19 cellular contexts compared by ENCODE assay signal in the genomic region with DNA sequence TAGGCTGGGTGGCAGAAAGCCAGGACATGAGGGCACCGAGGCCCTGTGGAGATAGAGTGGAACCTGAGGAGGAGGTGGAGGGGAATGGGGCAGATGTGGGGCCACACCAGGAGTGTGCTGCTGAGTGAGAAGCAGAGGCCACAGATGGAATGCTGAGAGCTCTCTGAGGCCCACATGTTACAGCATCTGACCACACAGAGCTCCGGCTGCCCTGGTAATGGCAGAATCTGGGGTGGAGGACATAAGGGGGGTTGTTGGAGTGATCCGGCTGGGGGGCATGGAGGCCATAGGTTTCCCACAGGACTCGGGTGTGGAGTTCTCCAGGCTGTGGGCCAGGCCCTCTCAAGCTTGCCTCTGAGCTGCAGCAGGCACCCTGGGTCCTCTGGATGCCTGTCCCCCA. TPM values are rescaled to one million over a fixed set of nuclear protein-coding genes. Genes with fewer than 3 reads are reported as not detected.
A peak's percentile ranks its signal among the peaks of the same experiment; 100 is the strongest.
DNase-seq lines count a peak whose midpoint lies in the region; ATAC-seq and TF ChIP-seq lines count a peak whose summit lies in the region.
"Had no signal": no experiment of that assay in that cellular context is flagged by ENCODE, and none has a peak within 500 bp of the region (broad histone marks: within the 10 kb centered on the region; RNA-seq: fewer than 3 reads in every experiment).

No MANE protein-coding gene starts in this region.

- H3K27me3 ChIP-seq in CD4-positive, alpha-beta T cell (ENCODE audit: control insufficient read depth, insufficient read depth, low read length) = no peaks in the 10 kb centered on the region

- ATAC-seq in CD4-positive, alpha-beta T cell (ENCODE audit: poor library complexity) = no peak
- ATAC-seq in activated naive CD8-positive, alpha-beta T cell treated with anti-CD3 and anti-CD28 coated beads, Interleukin-2, amount 50 U/mL, for 24 hours = no peak
- no peak for ATAC-seq in natural killer cell treated with Interleukin-12 subunit alpha and Interleukin-12 subunit beta and Interleukin-15 and Interleukin-18, amount 100 ng/mL, for 72 hours
- ATAC-seq: CD8-positive, alpha-beta T cell; GM23338 had no signal

- no peak overlapping the region for H3K27ac ChIP-seq in CD4-positive, alpha-beta T cell (ENCODE audit: low read depth, low read length)
- H3K27ac ChIP-seq: HL-60 had no signal

- H3K4me3 Mint-ChIP-seq in activated T-cell treated with anti-CD3 and anti-CD28 coated beads, Interleukin-2, amount 50 U/mL, for 24 hours = no peak overlapping the region
- H3K4me3 Mint-ChIP-seq in CD4-positive, alpha-beta T cell = peak overlapping the region; percentile 38
- H3K4me3 Mint-ChIP-seq in activated naive CD8-positive, alpha-beta T cell treated with anti-CD3 and anti-CD28 coated beads, Interleukin-2, amount 50 U/mL, for 24 hours = no peak overlapping the region
- no peak overlapping the region for H3K4me3 Mint-ChIP-seq in osteocyte (ENCODE audit: unreplicated experiment)
- H3K4me3 Mint-ChIP-seq in natural killer cell treated with Interleukin-12 subunit alpha and Interleukin-12 subunit beta and Interleukin-15 and Interleukin-18, amount 100 ng/mL, for 72 hours = no peak overlapping the region
- H3K4me3 Mint-ChIP-seq: CD8-positive, alpha-beta T cell; GM23338 had no signal

- no peaks in the 10 kb centered on the region for H3K9me3 ChIP-seq in CD4-positive, alpha-beta T cell (ENCODE audit: control insufficient read depth, low read length)

- TF ChIP-seq CTCF in CD4-positive, alpha-beta T cell (IDR thresholded peaks at IDR 0.05) = no peak
- TF ChIP-seq CTCF in osteocyte (IDR thresholded peaks at IDR 0.05) = no peak

- intact Hi-C loops in CD4-positive, alpha-beta T cell (cut with DNase I, micrococcal nuclease) = loop anchor here in 1 of 2 experiments (10.0 kb wide), 2 partner anchors 189 to 539 kb away; partner anchors contain the start of gene GPR148

- peaks cover 62% of the 10 kb centered on the region for H3K36me3 Mint-ChIP-seq in activated T-cell treated with anti-CD3 and anti-CD28 coated beads, Interleukin-2, amount 50 U/mL, for 24 hours (ENCODE audit: low read depth)
- peaks cover 11% of the 10 kb centered on the region for H3K36me3 Mint-ChIP-seq in CD4-positive, alpha-beta T cell (ENCODE audit: low read depth)
- H3K36me3 Mint-ChIP-seq in activated naive CD8-positive, alpha-beta T cell treated with anti-CD3 and anti-CD28 coated beads, Interleukin-2, amount 50 U/mL, for 24 hours (ENCODE audit: low read depth) = peaks cover 5% of the 10 kb centered on the region
- H3K36me3 Mint-ChIP-seq in osteocyte (ENCODE audit: unreplicated experiment) = peaks cover 4% of the 10 kb centered on the region
- no peaks in the 10 kb centered on the region for H3K36me3 Mint-ChIP-seq in natural killer cell treated with Interleukin-12 subunit alpha and Interleukin-12 subunit beta and Interleukin-15 and Interleukin-18, amount 100 ng/mL, for 72 hours

- POLR2A ChIA-PET in CD4-positive, alpha-beta T cell (lab: Charles Lee) = no interaction called here

- no peaks in the 10 kb centered on the region for H3K9me3 Mint-ChIP-seq in activated T-cell treated with anti-CD3 and anti-CD28 coated beads, Interleukin-2, amount 50 U/mL, for 24 hours
- no peaks in the 10 kb centered on the region for H3K9me3 Mint-ChIP-seq in CD4-positive, alpha-beta T cell
- no peaks in the 10 kb centered on the region for H3K9me3 Mint-ChIP-seq in activated naive CD8-positive, alpha-beta T cell treated with anti-CD3 and anti-CD28 coated beads, Interleukin-2, amount 50 U/mL, for 24 hours
- no peaks in the 10 kb centered on the region for H3K9me3 Mint-ChIP-seq in osteocyte (ENCODE audit: unreplicated experiment)
- no peaks in the 10 kb centered on the region for H3K9me3 Mint-ChIP-seq in natural killer cell treated with Interleukin-12 subunit alpha and Interleukin-12 subunit beta and Interleukin-15 and Interleukin-18, amount 100 ng/mL, for 72 hours
- H3K9me3 Mint-ChIP-seq: CD8-positive, alpha-beta T cell; GM23338 had no signal

- no peak for DNase-seq in activated T-cell treated with anti-CD3 and anti-CD28 coated beads, Interleukin-2, amount 50 U/mL, for 24 hours
- DNase-seq in activated T-cell treated with anti-CD3 and anti-CD28 coated beads for 4 hours (no peak), osteocyte (ENCODE audit: extremely low spot score, unreplicated experiment) (no peak), RPMI8226 (no peak)
- no peak for DNase-seq in CD4-positive, alpha-beta T cell
- DNase-seq in activated naive CD8-positive, alpha-beta T cell treated with anti-CD3 and anti-CD28 coated beads, Interleukin-2, amount 50 U/mL, for 24 hours = no peak
- no peak for DNase-seq in natural killer cell treated with Interleukin-12 subunit alpha and Interleukin-12 subunit beta and Interleukin-15 and Interleukin-18, amount 100 ng/mL, for 72 hours (ENCODE audit: low spot score)
- no peak for DNase-seq in central memory CD4-positive, alpha-beta T cell
- DNase-seq: AML-193; CD8-positive, alpha-beta T cell; GF-D8; KBM-7; NCI-H1048; NCI-H146; NCI-H2227 treated with DMSO at 0.1 percent for 48 hours; NCI-H526 treated with DMSO at 0.1 percent for 48 hours had no signal

- no peaks in the 10 kb centered on the region for H3K27me3 Mint-ChIP-seq in activated T-cell treated with anti-CD3 and anti-CD28 coated beads, Interleukin-2, amount 50 U/mL, for 24 hours
- H3K27me3 Mint-ChIP-seq in CD4-positive, alpha-beta T cell = no peaks in the 10 kb centered on the region
- no peaks in the 10 kb centered on the region for H3K27me3 Mint-ChIP-seq in activated naive CD8-positive, alpha-beta T cell treated with anti-CD3 and anti-CD28 coated beads, Interleukin-2, amount 50 U/mL, for 24 hours
- no peaks in the 10 kb centered on the region for H3K27me3 Mint-ChIP-seq in osteocyte (ENCODE audit: unreplicated experiment)
- no peaks in the 10 kb centered on the region for H3K27me3 Mint-ChIP-seq in natural killer cell treated with Interleukin-12 subunit alpha and Interleukin-12 subunit beta and Interleukin-15 and Interleukin-18, amount 100 ng/mL, for 72 hours

- CTCF ChIA-PET in CD4-positive, alpha-beta T cell (lab: Charles Lee) = no interaction called here

- H3K4me1 Mint-ChIP-seq in activated T-cell treated with anti-CD3 and anti-CD28 coated beads, Interleukin-2, amount 50 U/mL, for 24 hours (ENCODE audit: low read depth) = peaks cover 17% of the 10 kb centered on the region
- peaks cover 15% of the 10 kb centered on the region for H3K4me1 Mint-ChIP-seq in CD4-positive, alpha-beta T cell (ENCODE audit: low read depth)
- H3K4me1 Mint-ChIP-seq in activated naive CD8-positive, alpha-beta T cell treated with anti-CD3 and anti-CD28 coated beads, Interleukin-2, amount 50 U/mL, for 24 hours = peaks cover 8% of the 10 kb centered on the region
- H3K4me1 Mint-ChIP-seq in osteocyte (ENCODE audit: unreplicated experiment) = peaks cover 17% of the 10 kb centered on the region
- H3K4me1 Mint-ChIP-seq in natural killer cell treated with Interleukin-12 subunit alpha and Interleukin-12 subunit beta and Interleukin-15 and Interleukin-18, amount 100 ng/mL, for 72 hours (ENCODE audit: low read depth in 2 of 2) = peaks cover 5 to 7% of the 10 kb centered on the region in 2 donors

- H3K27ac Mint-ChIP-seq in activated T-cell treated with anti-CD3 and anti-CD28 coated beads, Interleukin-2, amount 50 U/mL, for 24 hours = peak overlapping the region; percentile 69
- H3K27ac Mint-ChIP-seq in CD4-positive, alpha-beta T cell = peak overlapping the region; percentile 14
- peak overlapping the region; percentile 52 for H3K27ac Mint-ChIP-seq in activated naive CD8-positive, alpha-beta T cell treated with anti-CD3 and anti-CD28 coated beads, Interleukin-2, amount 50 U/mL, for 24 hours
- H3K27ac Mint-ChIP-seq in osteocyte (ENCODE audit: unreplicated experiment) = peak overlapping the region; percentile 24
- no peak overlapping the region for H3K27ac Mint-ChIP-seq in natural killer cell treated with Interleukin-12 subunit alpha and Interleukin-12 subunit beta and Interleukin-15 and Interleukin-18, amount 100 ng/mL, for 72 hours
- H3K27ac Mint-ChIP-seq: CD8-positive, alpha-beta T cell; GM23338 had no signal

RNA-seq across cellular contexts. Expression of gene MZT2B, which starts 3.8 kb away (rescaled TPM):
- total RNA-seq in CD4-positive, alpha-beta T cell = 100 to 1,000 TPM; 229 to 254 TPM
- 253 and 281 TPM in 2 replicates for total RNA-seq in osteocyte
- total RNA-seq in natural killer cell treated with Interleukin-12 subunit alpha and Interleukin-12 subunit beta and Interleukin-15 and Interleukin-18, amount 100 ng/mL, for 72 hours = 100 to 1,000 TPM; 179 to 231 TPM

RNA-seq across cellular contexts. Expression of gene SMPD4, which starts 4.5 kb away (rescaled TPM):
- total RNA-seq in CD4-positive, alpha-beta T cell = 10 to 100 TPM; 81.2 to 89.9 TPM
- 64.8 and 67.0 TPM in 2 replicates for total RNA-seq in osteocyte
- total RNA-seq in natural killer cell treated with Interleukin-12 subunit alpha and Interleukin-12 subunit beta and Interleukin-15 and Interleukin-18, amount 100 ng/mL, for 72 hours = 100 to 1,000 TPM in 1 of 2 donors, 10 to 100 TPM in 1; 84.8 to 122 TPM

RNA-seq across cellular contexts. Expression of gene TUBA3E, which starts 12.3 kb away (rescaled TPM):
- total RNA-seq in CD4-positive, alpha-beta T cell = not detected
- not detected in 2 replicates for total RNA-seq in osteocyte
- not detected for total RNA-seq in natural killer cell treated with Interleukin-12 subunit alpha and Interleukin-12 subunit beta and Interleukin-15 and Interleukin-18, amount 100 ng/mL, for 72 hours
- total RNA-seq: CD8-positive, alpha-beta T cell; M059J had no signal

RNA-seq across cellular contexts. Expression of gene CCDC74B, which starts 41.0 kb away (rescaled TPM):
- total RNA-seq in CD4-positive, alpha-beta T cell = under 1 TPM; 0.38 to 0.56 TPM
- total RNA-seq in osteocyte = 1.7 and 2.2 TPM in 2 replicates
- total RNA-seq in natural killer cell treated with Interleukin-12 subunit alpha and Interleukin-12 subunit beta and Interleukin-15 and Interleukin-18, amount 100 ng/mL, for 72 hours = 1 to 10 TPM in 1 of 2 donors, under 1 TPM in 1; 0.83 to 1.7 TPM

RNA-seq across cellular contexts. Expression of gene POTEF, which starts 56.9 kb away (rescaled TPM):
- not detected for total RNA-seq in CD4-positive, alpha-beta T cell
- 0.30 TPM in 1 of 2 replicates, not detected in the other for total RNA-seq in osteocyte
- total RNA-seq in natural killer cell treated with Interleukin-12 subunit alpha and Interleukin-12 subunit beta and Interleukin-15 and Interleukin-18, amount 100 ng/mL, for 72 hours = not detected
- total RNA-seq: CD8-positive, alpha-beta T cell; M059J had no signal

Comparison
In these comparisons a context has a peak if more than half of its experiments do, and no peak if none do; other contexts are left out.
1. H3K27ac Mint-ChIP-seq: peak in activated T-cell treated with anti-CD3 and anti-CD28 coated beads, Interleukin-2, amount 50 U/mL, for 24 hours (single experiment), CD4-positive, alpha-beta T cell (single experiment), activated naive CD8-positive, alpha-beta T cell treated with anti-CD3 and anti-CD28 coated beads, Interleukin-2, amount 50 U/mL, for 24 hours (single experiment) and osteocyte (single experiment); none in natural killer cell treated with Interleukin-12 subunit alpha and Interleukin-12 subunit beta and Interleukin-15 and Interleukin-18, amount 100 ng/mL, for 72 hours (0 of 2).